In genomic region chr6:108578166-108578565, GRCh38 we compare ENCODE assay signal across 1 cellular context.
TF ChIP-seq lines count a peak whose summit lies in the region.

No MANE protein-coding gene starts in this region.

TF ChIP-seq in IMR-90, 13 proteins besides CTCF, POLR2A, EP300 and RAD21:
- TF ChIP-seq USF2 (IDR thresholded peaks at IDR 0.05; ENCODE audit: low read depth, low read length) = no peak
- no peak for TF ChIP-seq SMC3 (IDR thresholded peaks at IDR 0.05; ENCODE audit: low read depth, low read length)
- no peak for TF ChIP-seq NFE2L2 (IDR thresholded peaks at IDR 0.05; ENCODE audit: low read depth, low read length)
- TF ChIP-seq RFX5 (IDR thresholded peaks at IDR 0.05; ENCODE audit: low read depth, low read length) = no peak
- no peak for TF ChIP-seq MXI1 (IDR thresholded peaks at IDR 0.05; ENCODE audit: borderline replicate concordance, low read depth, low read length)
- TF ChIP-seq CEBPB (IDR thresholded peaks at IDR 0.05; ENCODE audit: low read depth, low read length) = no peak
- TF ChIP-seq ELK1 (IDR thresholded peaks at IDR 0.05; ENCODE audit: borderline replicate concordance, low read depth, low read length) = no peak
- TF ChIP-seq MAZ (IDR thresholded peaks at IDR 0.05; ENCODE audit: borderline replicate concordance, low read depth, low read length) = no peak
- TF ChIP-seq RCOR1 (IDR thresholded peaks at IDR 0.05; ENCODE audit: insufficient replicate concordance, low read length) = no peak
- no peak for TF ChIP-seq CHD1 (IDR thresholded peaks at IDR 0.05; ENCODE audit: low read depth, low read length)
- no peak for TF ChIP-seq MAFK (IDR thresholded peaks at IDR 0.05; ENCODE audit: low read depth, low read length)
- no peak for TF ChIP-seq FOS (IDR thresholded peaks at IDR 0.05; ENCODE audit: low read depth, low read length)
- TF ChIP-seq BHLHE40 (IDR thresholded peaks at IDR 0.05; ENCODE audit: low read depth, low read length) = no peak
